ENCODE assay signal across 10 cellular contexts in genomic region chr19:40219721-40220276, GRCh38. TPM values are rescaled to one million over a fixed set of nuclear protein-coding genes. Genes with fewer than 3 reads are reported as not detected.
A peak's percentile ranks its signal among the peaks of the same experiment; 100 is the strongest.
DNase-seq lines count a peak whose midpoint lies in the region; ATAC-seq, FAIRE-seq and TF ChIP-seq lines count a peak whose summit lies in the region.
"Had no signal": no experiment of that assay in that cellular context is flagged by ENCODE, and none has a peak within 500 bp of the region (broad histone marks: within the 10 kb centered on the region; RNA-seq: fewer than 3 reads in every experiment).

No MANE protein-coding gene starts in this region.

- ATAC-seq in GM19455 (IDR thresholded peaks at IDR 0.05; ENCODE audit: unreplicated experiment) (no peak), GM21737 (IDR thresholded peaks at IDR 0.05; ENCODE audit: unreplicated experiment) (no peak), body of pancreas (no peak)

- H3K27ac ChIP-seq in body of pancreas, result no peak overlapping the region

- H3K4me3 ChIP-seq in body of pancreas, result no peak overlapping the region

- H3K9me3 ChIP-seq in body of pancreas, result no peaks in the 10 kb centered on the region

- H3K36me3 ChIP-seq in body of pancreas (replicated peaks in 1 of 2; ENCODE audit: insufficient read depth in 1 of 2, low read depth in 2 of 2), result no peaks in the 10 kb centered on the region

- H3K27me3 ChIP-seq in body of pancreas, result peaks cover 0 to 27% of the 10 kb centered on the region in 2 donors

- TF ChIP-seq CTCF in body of pancreas (IDR thresholded peaks at IDR 0.05), result no peak

- intact Hi-C loops in body of pancreas (cut with DNase I), result loop anchor here (5.0 kb wide), 1 partner anchor 72 kb away; no protein-coding TSS in a partner anchor

- FAIRE-seq in H54 (lab: Jason Lieb, UNC), result peak; percentile 84

- no peak for TF ChIP-seq POLR2A in H54 (IDR thresholded peaks at IDR 0.05; ENCODE audit: low read depth, low read length)
- TF ChIP-seq POLR2A in body of pancreas (IDR thresholded peaks at IDR 0.05), result no peak

- WGBS in body of pancreas, 2 donors, result 39 to 43% methylated on average over 8 of the region's 8 CpGs

- peak; percentile 88 for DNase-seq in A172 (ENCODE audit: low spot score)
- peak; percentile 99 for DNase-seq in H54 (ENCODE audit: insufficient read length, low spot score)
- peak; percentile 32 for DNase-seq in fibroblast of peridontal ligament (ENCODE audit: extremely low read depth)
- no peak for DNase-seq in body of pancreas
- no peak for DNase-seq in NCI-H2171 (lab: John Stamatoyannopoulos, UW)
- DNase-seq: DND-41 had no signal

- H3K4me1 ChIP-seq in body of pancreas, result peaks cover 22% of the 10 kb centered on the region

TF ChIP-seq in PFSK-1, 5 proteins besides CTCF, POLR2A, EP300 and RAD21:
- 0 out of 2 replicates have a peak, but pooled peaks have one; percentile 18 for TF ChIP-seq TAF1 (IDR thresholded peaks at IDR 0.05; ENCODE audit: borderline replicate concordance, insufficient read depth, low read length)
- no peak for TF ChIP-seq REST (IDR thresholded peaks at IDR 0.05; ENCODE audit: insufficient read depth in 1 of 2, low read depth in 2 of 2, low read length in 2 of 2)

RNA-seq across cellular contexts. Expression of gene TTC9B, which starts 1.6 kb away (rescaled TPM):
- total RNA-seq in A172 (2014; rRNA removed; shearing (Covaris generic)), result 0.29 TPM in 1 of 2 replicates, not detected in the other
- 10.1 TPM for polyA plus RNA-seq in PFSK-1 (2012; ENCODE audit: insufficient read length, low read depth)
- total RNA-seq in body of pancreas, result not detected
- polyA plus RNA-seq: esophagus had no signal

RNA-seq across cellular contexts. Expression of gene CCNP, which starts 6.7 kb away (rescaled TPM):
- not detected in 2 replicates for total RNA-seq in A172 (2014; rRNA removed; shearing (Covaris generic))
- polyA plus RNA-seq in PFSK-1 (2012; ENCODE audit: insufficient read length, low read depth), result 2.9 TPM
- total RNA-seq in body of pancreas, result not detected

RNA-seq across cellular contexts. Expression of gene MAP3K10, which starts 28.6 kb away (rescaled TPM):
- 6.2 and 12.1 TPM in 2 replicates for total RNA-seq in A172 (2014; rRNA removed; shearing (Covaris generic))
- 41.3 TPM for polyA plus RNA-seq in PFSK-1 (2012; ENCODE audit: insufficient read length, low read depth)
- 10 to 100 TPM; 15.8 to 25.7 TPM for total RNA-seq in body of pancreas

Comparison
In these comparisons a context has a peak if more than half of its experiments do, and no peak if none do; other contexts are left out.
1. DNase-seq: peak in A172 (single experiment), H54 (single experiment) and fibroblast of peridontal ligament (single experiment); none in body of pancreas (0 of 4) and NCI-H2171 (single experiment).